1 cellular context compared by ENCODE assay signal in genomic region chr14:50045039-50045711, GRCh38.
A peak's percentile ranks its signal among the peaks of the same experiment; 100 is the strongest.
TF ChIP-seq lines count a peak whose summit lies in the region.

No MANE protein-coding gene starts in this region.

TF ChIP-seq in HepG2, 621 proteins besides CTCF, POLR2A, EP300 and RAD21 (continued from another document and continues in another):
- TF ChIP-seq ZNF724P (CRISPR knock-in tag; IDR thresholded peaks at IDR 0.05; ENCODE audit: borderline replicate concordance) (peak; percentile 61; the same call in 1 of the 2 replicates), KLF11 (CRISPR knock-in tag; IDR thresholded peaks at IDR 0.05) (peak; percentile 87; the same call in 1 of the 2 replicates), ESRRA (CRISPR knock-in tag; IDR thresholded peaks at IDR 0.05; ENCODE audit: low read depth) (0 out of 2 replicates have a peak, but pooled peaks have one; percentile 63), SOX6 (IDR thresholded peaks at IDR 0.05) (no peak), SOX6 (CRISPR knock-in tag; IDR thresholded peaks at IDR 0.05) (peak; percentile 66), TRIM24 (CRISPR knock-in tag; IDR thresholded peaks at IDR 0.05) (no peak), CEBPG (CRISPR knock-in tag; IDR thresholded peaks at IDR 0.05) (no peak), PHF21A (CRISPR knock-in tag; IDR thresholded peaks at IDR 0.05) (peak; percentile 69; the same call in 1 of the 2 replicates), ZBTB2 (CRISPR knock-in tag; IDR thresholded peaks at IDR 0.05; ENCODE audit: low read depth) (no peak), SP140L (CRISPR knock-in tag; IDR thresholded peaks at IDR 0.05; ENCODE audit: borderline replicate concordance) (0 out of 2 replicates have a peak, but pooled peaks have one; percentile 62), HNF1A (IDR thresholded peaks at IDR 0.05; ENCODE audit: low read depth) (peak; percentile 23; the same call in 1 of the 2 replicates), HNF1A (CRISPR knock-in tag; IDR thresholded peaks at IDR 0.05; ENCODE audit: borderline replicate concordance) (peak; percentile 59; the same call in 1 of the 2 replicates), IRF2 (CRISPR knock-in tag; IDR thresholded peaks at IDR 0.05) (peak; percentile 56; the same call in 1 of the 2 replicates), ZMYM3 (CRISPR knock-in tag; IDR thresholded peaks at IDR 0.05) (peak; percentile 77), ZNF713 (CRISPR knock-in tag; IDR thresholded peaks at IDR 0.05) (no peak), MEIS2 (CRISPR knock-in tag; IDR thresholded peaks at IDR 0.05) (peak; percentile 80), PHF20 (CRISPR knock-in tag; IDR thresholded peaks at IDR 0.05) (peak; percentile 40; the same call in 1 of the 2 replicates), IKZF4 (CRISPR knock-in tag; IDR thresholded peaks at IDR 0.05; ENCODE audit: borderline replicate concordance, low read depth, not compliant biosample characterization) (no peak), ZZZ3 (CRISPR knock-in tag; IDR thresholded peaks at IDR 0.05; ENCODE audit: borderline replicate concordance) (peak; percentile 85; the same call in 1 of the 2 replicates), ZNF770 (CRISPR knock-in tag; IDR thresholded peaks at IDR 0.05) (peak; percentile 30; the same call in 1 of the 2 replicates), ERF (CRISPR knock-in tag; IDR thresholded peaks at IDR 0.05) (peak; percentile 88; the same call in 1 of the 2 replicates), CBX2 (IDR thresholded peaks at IDR 0.05; ENCODE audit: low read depth, low read length) (no peak), CBX2 (CRISPR knock-in tag; IDR thresholded peaks at IDR 0.05; ENCODE audit: low read depth) (no peak), LCORL (IDR thresholded peaks at IDR 0.05) (no peak), LCORL (CRISPR knock-in tag; IDR thresholded peaks at IDR 0.05) (peak; percentile 94), RNF2 (conservative IDR thresholded peaks at IDR 0.05; ENCODE audit: low read depth) (no peak), GTF2F1 (IDR thresholded peaks at IDR 0.05; ENCODE audit: low read length) (no peak), MED8 (CRISPR knock-in tag; IDR thresholded peaks at IDR 0.05; ENCODE audit: insufficient replicate concordance) (peak; percentile 43), SOX5 (CRISPR knock-in tag; IDR thresholded peaks at IDR 0.05; ENCODE audit: borderline replicate concordance) (peak; percentile 76), KLF6 (CRISPR knock-in tag; IDR thresholded peaks at IDR 0.05) (0 out of 2 replicates have a peak, but pooled peaks have one; percentile 34), NONO (IDR thresholded peaks at IDR 0.05) (no peak), NONO (CRISPR knock-in tag; conservative IDR thresholded peaks at IDR 0.05) (peak; percentile 40; the same call in 1 of the 2 replicates), ZNF331 (CRISPR knock-in tag; IDR thresholded peaks at IDR 0.05) (peak; percentile 78), ZNF235 (CRISPR knock-in tag; IDR thresholded peaks at IDR 0.05; ENCODE audit: borderline replicate concordance) (no peak), ZNF354B (CRISPR knock-in tag; IDR thresholded peaks at IDR 0.05) (0 out of 2 replicates have a peak, but pooled peaks have one; percentile 59), HDAC2 (CRISPR knock-in tag; IDR thresholded peaks at IDR 0.05) (peak; percentile 80), HNF4A (CRISPR knock-in tag; IDR thresholded peaks at IDR 0.05) (peak; percentile 80), PITX1 (CRISPR knock-in tag; IDR thresholded peaks at IDR 0.05) (peak; percentile 29; the same call in 1 of the 2 replicates)
- TF ChIP-seq, protein P1, sequence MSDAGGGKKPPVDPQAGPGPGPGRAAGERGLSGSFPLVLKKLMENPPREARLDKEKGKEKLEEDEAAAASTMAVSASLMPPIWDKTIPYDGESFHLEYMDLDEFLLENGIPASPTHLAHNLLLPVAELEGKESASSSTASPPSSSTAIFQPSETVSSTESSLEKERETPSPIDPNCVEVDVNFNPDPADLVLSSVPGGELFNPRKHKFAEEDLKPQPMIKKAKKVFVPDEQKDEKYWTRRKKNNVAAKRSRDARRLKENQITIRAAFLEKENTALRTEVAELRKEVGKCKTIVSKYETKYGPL (CRISPR knock-in tag; IDR thresholded peaks at IDR 0.05) = no peak; the same call in 1 of the 2 replicates
- TF ChIP-seq, protein P2, sequence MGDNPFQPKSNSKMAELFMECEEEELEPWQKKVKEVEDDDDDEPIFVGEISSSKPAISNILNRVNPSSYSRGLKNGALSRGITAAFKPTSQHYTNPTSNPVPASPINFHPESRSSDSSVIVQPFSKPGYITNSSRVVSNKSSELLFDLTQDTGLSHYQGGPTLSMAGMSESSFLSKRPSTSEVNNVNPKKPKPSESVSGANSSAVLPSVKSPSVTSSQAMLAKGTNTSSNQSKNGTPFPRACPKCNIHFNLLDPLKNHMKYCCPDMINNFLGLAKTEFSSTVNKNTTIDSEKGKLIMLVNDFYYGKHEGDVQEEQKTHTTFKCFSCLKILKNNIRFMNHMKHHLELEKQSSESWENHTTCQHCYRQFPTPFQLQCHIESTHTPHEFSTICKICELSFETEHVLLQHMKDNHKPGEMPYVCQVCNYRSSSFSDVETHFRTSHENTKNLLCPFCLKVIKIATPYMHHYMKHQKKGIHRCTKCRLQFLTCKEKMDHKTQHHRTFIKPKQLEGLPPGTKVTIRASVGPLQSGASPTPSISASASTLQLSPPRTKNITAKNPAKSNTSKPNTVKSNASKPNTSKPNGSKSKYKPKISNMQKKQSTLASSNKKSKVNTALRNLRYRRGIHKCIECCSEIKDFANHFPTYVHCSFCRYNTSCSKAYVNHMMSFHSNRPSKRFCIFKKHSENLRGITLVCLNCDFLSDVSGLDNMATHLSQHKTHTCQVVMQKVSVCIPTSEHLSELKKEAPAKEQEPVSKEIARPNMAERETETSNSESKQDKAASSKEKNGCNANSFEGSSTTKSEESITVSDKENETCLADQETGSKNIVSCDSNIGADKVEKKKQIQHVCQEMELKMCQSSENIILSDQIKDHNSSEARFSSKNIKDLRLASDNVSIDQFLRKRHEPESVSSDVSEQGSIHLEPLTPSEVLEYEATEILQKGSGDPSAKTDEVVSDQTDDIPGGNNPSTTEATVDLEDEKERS (CRISPR knock-in tag; IDR thresholded peaks at IDR 0.05) = no peak
- TF ChIP-seq, protein P3, sequence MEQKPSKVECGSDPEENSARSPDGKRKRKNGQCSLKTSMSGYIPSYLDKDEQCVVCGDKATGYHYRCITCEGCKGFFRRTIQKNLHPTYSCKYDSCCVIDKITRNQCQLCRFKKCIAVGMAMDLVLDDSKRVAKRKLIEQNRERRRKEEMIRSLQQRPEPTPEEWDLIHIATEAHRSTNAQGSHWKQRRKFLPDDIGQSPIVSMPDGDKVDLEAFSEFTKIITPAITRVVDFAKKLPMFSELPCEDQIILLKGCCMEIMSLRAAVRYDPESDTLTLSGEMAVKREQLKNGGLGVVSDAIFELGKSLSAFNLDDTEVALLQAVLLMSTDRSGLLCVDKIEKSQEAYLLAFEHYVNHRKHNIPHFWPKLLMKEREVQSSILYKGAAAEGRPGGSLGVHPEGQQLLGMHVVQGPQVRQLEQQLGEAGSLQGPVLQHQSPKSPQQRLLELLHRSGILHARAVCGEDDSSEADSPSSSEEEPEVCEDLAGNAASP (CRISPR knock-in tag; IDR thresholded peaks at IDR 0.05; ENCODE audit: borderline replicate concordance) = peak; percentile 39; the same call in 1 of the 2 replicates
- TF ChIP-seq, protein P4, sequence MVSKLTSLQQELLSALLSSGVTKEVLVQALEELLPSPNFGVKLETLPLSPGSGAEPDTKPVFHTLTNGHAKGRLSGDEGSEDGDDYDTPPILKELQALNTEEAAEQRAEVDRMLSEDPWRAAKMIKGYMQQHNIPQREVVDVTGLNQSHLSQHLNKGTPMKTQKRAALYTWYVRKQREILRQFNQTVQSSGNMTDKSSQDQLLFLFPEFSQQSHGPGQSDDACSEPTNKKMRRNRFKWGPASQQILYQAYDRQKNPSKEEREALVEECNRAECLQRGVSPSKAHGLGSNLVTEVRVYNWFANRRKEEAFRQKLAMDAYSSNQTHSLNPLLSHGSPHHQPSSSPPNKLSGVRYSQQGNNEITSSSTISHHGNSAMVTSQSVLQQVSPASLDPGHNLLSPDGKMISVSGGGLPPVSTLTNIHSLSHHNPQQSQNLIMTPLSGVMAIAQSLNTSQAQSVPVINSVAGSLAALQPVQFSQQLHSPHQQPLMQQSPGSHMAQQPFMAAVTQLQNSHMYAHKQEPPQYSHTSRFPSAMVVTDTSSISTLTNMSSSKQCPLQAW (CRISPR knock-in tag; IDR thresholded peaks at IDR 0.05) = peak; percentile 78; the same call in 1 of the 2 replicates
- TF ChIP-seq, protein P5, sequence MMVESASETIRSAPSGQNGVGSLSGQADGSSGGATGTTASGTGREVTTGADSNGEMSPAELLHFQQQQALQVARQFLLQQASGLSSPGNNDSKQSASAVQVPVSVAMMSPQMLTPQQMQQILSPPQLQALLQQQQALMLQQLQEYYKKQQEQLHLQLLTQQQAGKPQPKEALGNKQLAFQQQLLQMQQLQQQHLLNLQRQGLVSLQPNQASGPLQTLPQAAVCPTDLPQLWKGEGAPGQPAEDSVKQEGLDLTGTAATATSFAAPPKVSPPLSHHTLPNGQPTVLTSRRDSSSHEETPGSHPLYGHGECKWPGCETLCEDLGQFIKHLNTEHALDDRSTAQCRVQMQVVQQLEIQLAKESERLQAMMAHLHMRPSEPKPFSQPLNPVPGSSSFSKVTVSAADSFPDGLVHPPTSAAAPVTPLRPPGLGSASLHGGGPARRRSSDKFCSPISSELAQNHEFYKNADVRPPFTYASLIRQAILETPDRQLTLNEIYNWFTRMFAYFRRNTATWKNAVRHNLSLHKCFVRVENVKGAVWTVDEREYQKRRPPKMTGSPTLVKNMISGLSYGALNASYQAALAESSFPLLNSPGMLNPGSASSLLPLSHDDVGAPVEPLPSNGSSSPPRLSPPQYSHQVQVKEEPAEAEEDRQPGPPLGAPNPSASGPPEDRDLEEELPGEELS (CRISPR knock-in tag; IDR thresholded peaks at IDR 0.05) = peak; percentile 87
- TF ChIP-seq, protein P6, sequence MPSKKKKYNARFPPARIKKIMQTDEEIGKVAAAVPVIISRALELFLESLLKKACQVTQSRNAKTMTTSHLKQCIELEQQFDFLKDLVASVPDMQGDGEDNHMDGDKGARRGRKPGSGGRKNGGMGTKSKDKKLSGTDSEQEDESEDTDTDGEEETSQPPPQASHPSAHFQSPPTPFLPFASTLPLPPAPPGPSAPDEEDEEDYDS (CRISPR knock-in tag; IDR thresholded peaks at IDR 0.05) = peak; percentile 41; the same call in 1 of the 2 replicates
